Comparison of ENCODE assay signal across 13 cellular contexts in genomic region chr9:22228542-22228941, GRCh38.
DNase-seq lines count a peak whose midpoint lies in the region; ATAC-seq and TF ChIP-seq lines count a peak whose summit lies in the region.
"Had no signal": no experiment of that assay in that cellular context is flagged by ENCODE, and none has a peak within 500 bp of the region (broad histone marks: within the 10 kb centered on the region; RNA-seq: fewer than 3 reads in every experiment).

No MANE protein-coding gene starts in this region.

- no peak overlapping the region for H2AFZ ChIP-seq in Loucy (ENCODE audit: low read length)
- no peak overlapping the region for H2AFZ ChIP-seq in osteoblast (ENCODE audit: low read length)

- H3K9me3 Mint-ChIP-seq in activated CD4-positive, alpha-beta T cell treated with anti-CD3 and anti-CD28 coated beads for 36 hours (ENCODE audit: low read depth), result peaks cover 10% of the 10 kb centered on the region

- H4K20me1 ChIP-seq in Loucy (ENCODE audit: insufficient read depth, low read length, poor library complexity, severe bottlenecking) (no peaks in the 10 kb centered on the region), osteoblast (ENCODE audit: insufficient read depth, low read length) (no peaks in the 10 kb centered on the region)
- H4K20me1 ChIP-seq: BLaER1 had no signal

- H3K27me3 Mint-ChIP-seq in activated CD4-positive, alpha-beta T cell treated with anti-CD3 and anti-CD28 coated beads for 36 hours, result peaks cover 27% of the 10 kb centered on the region

- WGBS in psoas muscle, 3 donors, result 46 to 53% (median 47%) methylated on average over 3 of the region's 3 CpGs

- CTCF ChIA-PET in activated CD4-positive, alpha-beta T cell treated with anti-CD3 and anti-CD28 coated beads for 36 hours (lab: Charles Lee), result interaction anchor here (1.1 kb wide), 1 partner anchor 11 kb away, joined by 3 read pairs; no protein-coding TSS in a partner anchor

- H3K4me3 ChIP-seq in Loucy (ENCODE audit: low read length, poor library complexity, severe bottlenecking), result no peak overlapping the region
- no peak overlapping the region for H3K4me3 ChIP-seq in cardiac fibroblast (replicated peaks in 1 of 2; ENCODE audit: low read depth in 2 of 2, low read length in 2 of 2)
- H3K4me3 ChIP-seq in osteoblast (ENCODE audit: insufficient read depth, low read length), result no peak overlapping the region
- no peak overlapping the region for H3K4me3 ChIP-seq in psoas muscle
- H3K4me3 ChIP-seq: BLaER1, sigmoid colon, thoracic aorta had no signal

- H3K4me1 ChIP-seq in Loucy (ENCODE audit: insufficient read depth, low read length, poor library complexity, severe bottlenecking) (no peaks in the 10 kb centered on the region), osteoblast (ENCODE audit: insufficient read depth, low read length) (no peaks in the 10 kb centered on the region), psoas muscle (no peaks in the 10 kb centered on the region)
- H3K4me1 ChIP-seq: BLaER1, sigmoid colon had no signal

- intact Hi-C loops in activated CD4-positive, alpha-beta T cell treated with anti-CD3 and anti-CD28 coated beads for 36 hours (cut with DNase I, micrococcal nuclease), result no loop called here
- intact Hi-C loops in psoas muscle (cut with DNase I), result no loop called here

- H3K9me2 ChIP-seq in Loucy (replicated peaks; ENCODE audit: low read depth, low read length), result no peaks in the 10 kb centered on the region

- H3K36me3 ChIP-seq in Loucy (ENCODE audit: insufficient read depth, low read length), result no peaks in the 10 kb centered on the region
- H3K36me3 ChIP-seq in osteoblast (ENCODE audit: insufficient read depth, low read length), result no peaks in the 10 kb centered on the region
- no peaks in the 10 kb centered on the region for H3K36me3 ChIP-seq in psoas muscle (ENCODE audit: insufficient read depth in 1 of 2, low read depth in 1 of 2)
- H3K36me3 ChIP-seq: BLaER1, sigmoid colon, thoracic aorta had no signal

- no peaks in the 10 kb centered on the region for H3F3A ChIP-seq in Loucy (ENCODE audit: low read depth)

- no peaks in the 10 kb centered on the region for H3K4me1 Mint-ChIP-seq in activated CD4-positive, alpha-beta T cell treated with anti-CD3 and anti-CD28 coated beads for 36 hours

- no peaks in the 10 kb centered on the region for H3K79me2 ChIP-seq in Loucy (ENCODE audit: insufficient read depth, low read length)
- H3K79me2 ChIP-seq in osteoblast (ENCODE audit: insufficient read depth, low read length), result no peaks in the 10 kb centered on the region

- no peak for ATAC-seq in activated CD4-positive, alpha-beta T cell treated with anti-CD3 and anti-CD28 coated beads for 36 hours
- ATAC-seq in psoas muscle, result no peak
- ATAC-seq: Right ventricle myocardium inferior had no signal

- H3K27ac Mint-ChIP-seq in activated CD4-positive, alpha-beta T cell treated with anti-CD3 and anti-CD28 coated beads for 36 hours, result no peak overlapping the region

- H3K27me3 ChIP-seq in Loucy (ENCODE audit: insufficient read depth, low read length, poor library complexity, severe bottlenecking), result no peaks in the 10 kb centered on the region
- H3K27me3 ChIP-seq in osteoblast (ENCODE audit: insufficient read depth, low read length), result no peaks in the 10 kb centered on the region
- no peaks in the 10 kb centered on the region for H3K27me3 ChIP-seq in psoas muscle (ENCODE audit: insufficient read depth in 3 of 3, low read length in 2 of 3)
- H3K27me3 ChIP-seq: BLaER1, sigmoid colon had no signal

- H3K4me3 Mint-ChIP-seq in activated CD4-positive, alpha-beta T cell treated with anti-CD3 and anti-CD28 coated beads for 36 hours, result no peak overlapping the region

- H3K36me3 Mint-ChIP-seq in activated CD4-positive, alpha-beta T cell treated with anti-CD3 and anti-CD28 coated beads for 36 hours (ENCODE audit: low read depth), result no peaks in the 10 kb centered on the region

- DNase-seq in NCI-H345 (lab: John Stamatoyannopoulos, UW) (peak; percentile 9), NCI-H345 treated with DMSO at 0.1 percent for 48 hours (lab: John Stamatoyannopoulos, UW; ENCODE audit: unreplicated experiment) (no peak), cardiac fibroblast (ENCODE audit: low read depth in 2 of 2) (peak in 1 of 2 donors; percentile 58), osteoblast (ENCODE audit: insufficient read length, low spot score, missing footprints) (no peak), psoas muscle (no peak)
- DNase-seq in activated CD4-positive, alpha-beta T cell treated with anti-CD3 and anti-CD28 coated beads for 36 hours, result no peak
- DNase-seq in stimulated activated CD8-positive, alpha-beta memory T cell treated with anti-CD3 and anti-CD28 coated beads, Interleukin-4, amount 100 ng/mL, for 48 hours, result no peak
- DNase-seq: NCI-H2081 treated with DMSO at 0.1 percent for 48 hours, sigmoid colon had no signal

- TF ChIP-seq CTCF in Loucy (conservative IDR thresholded peaks at IDR 0.05; ENCODE audit: low read length) (peak; percentile 56), cardiac fibroblast (IDR thresholded peaks at IDR 0.05; ENCODE audit: low read depth, low read length) (peak; percentile 41), osteoblast (IDR thresholded peaks at IDR 0.05; ENCODE audit: extremely low read depth, low read depth, low read length) (peak; percentile 60), psoas muscle (IDR thresholded peaks at IDR 0.05) (no peak)

- H3K9ac ChIP-seq in Loucy (ENCODE audit: low read depth, low read length, poor library complexity, severe bottlenecking), result no peak overlapping the region
- H3K9ac ChIP-seq: BLaER1 had no signal

- H3K9me3 ChIP-seq in Loucy (ENCODE audit: insufficient read depth, low read depth, low read length) (no peaks in the 10 kb centered on the region), osteoblast (ENCODE audit: low read depth, low read length) (peaks cover 4% of the 10 kb centered on the region), psoas muscle (no peaks in the 10 kb centered on the region)

- POLR2A ChIA-PET in activated CD4-positive, alpha-beta T cell treated with anti-CD3 and anti-CD28 coated beads for 36 hours (lab: Charles Lee), result no interaction called here

- H3K27ac ChIP-seq in osteoblast (ENCODE audit: low read depth, low read length) (no peak overlapping the region), psoas muscle (no peak overlapping the region)
- H3K27ac ChIP-seq: BLaER1, sigmoid colon, thoracic aorta had no signal

- no peak overlapping the region for H3K4me2 ChIP-seq in Loucy (ENCODE audit: low read depth, low read length, poor library complexity, severe bottlenecking)
- H3K4me2 ChIP-seq in osteoblast (ENCODE audit: insufficient read depth, low read length), result no peak overlapping the region
- H3K4me2 ChIP-seq: BLaER1 had no signal
